Comparison of ENCODE assay signal across 8 cellular contexts in the genomic region with DNA sequence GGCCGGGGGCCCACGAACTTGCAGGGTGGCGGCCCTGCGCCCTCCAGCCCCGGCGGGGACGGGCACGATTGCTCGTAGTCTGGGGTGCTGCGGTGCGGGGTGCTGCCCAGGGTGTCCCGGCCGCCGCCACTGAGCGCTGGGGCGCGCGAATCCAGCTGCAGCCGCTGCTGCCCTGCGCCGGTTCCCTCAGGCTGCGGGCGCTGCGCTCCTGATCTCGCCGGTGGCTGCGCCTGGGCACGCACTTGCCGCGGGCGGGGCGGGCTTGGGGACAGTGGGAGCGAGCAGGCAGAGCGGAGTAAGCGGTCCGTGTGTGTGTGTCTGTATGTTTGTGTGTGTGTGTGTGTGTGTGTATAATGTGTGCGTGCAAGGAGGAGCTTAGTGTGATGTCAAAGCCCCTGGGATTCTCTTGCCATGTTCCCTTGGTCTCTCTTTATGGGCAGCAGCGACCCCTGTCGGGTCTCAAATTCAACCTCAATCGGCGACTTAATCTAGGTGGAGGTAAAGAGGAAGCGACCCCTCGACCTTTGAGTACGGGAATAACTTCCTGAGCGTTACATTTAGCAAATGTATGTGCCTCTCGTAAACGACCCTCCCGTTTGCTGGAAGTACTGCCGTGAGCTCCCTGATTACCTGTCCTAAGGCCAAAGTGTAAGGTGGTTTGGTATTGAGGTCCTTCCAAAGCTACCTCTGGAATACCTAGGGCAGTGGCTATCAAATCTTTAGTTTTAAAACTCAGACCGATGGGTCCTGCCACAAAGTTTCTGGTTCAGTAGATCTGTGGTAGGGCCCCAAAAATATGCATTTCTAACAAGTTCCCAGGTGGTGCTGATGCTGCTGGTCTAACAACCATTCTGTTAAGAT. TPM values are rescaled to one million over a fixed set of nuclear protein-coding genes. Genes with fewer than 3 reads are reported as not detected.
DNase-seq lines count a peak whose midpoint lies in the region; FAIRE-seq and TF ChIP-seq lines count a peak whose summit lies in the region.

A gene (minus strand): TSS at position 324 of the 861 bp plus-strand sequence.

- TF ChIP-seq POLR2A in breast epithelium (IDR thresholded peaks at IDR 0.05): no peak

- peak within 1 kb of the TSS; percentile 66 to 79 for H3K27ac ChIP-seq in breast epithelium

- no peaks in the 10 kb centered on the region for H3K4me1 ChIP-seq in breast epithelium
- peaks cover 9% of the 10 kb centered on the region for H3K4me1 ChIP-seq in iPS-15b (ENCODE audit: control insufficient read depth, insufficient read depth, low read length)

- peak in 2 of 3 donors; percentile 74 to 79 for TF ChIP-seq CTCF in breast epithelium (IDR thresholded peaks at IDR 0.05)

- intact Hi-C loops in breast epithelium (cut with DNase I; ENCODE audit: low total_unique reads): loop anchor here (10.0 kb wide), 1 partner anchor 499 kb away; no protein-coding TSS in a partner anchor

- H3K9ac ChIP-seq in iPS-15b (ENCODE audit: low read depth, low read length): peak within 1 kb of the TSS; percentile 75

- H3K36me3 ChIP-seq in H7 (replicated peaks; ENCODE audit: control insufficient read depth, insufficient read depth, low read length) (no peaks in the 10 kb centered on the region), MG63 (no peaks in the 10 kb centered on the region; the same call in 1 of the 2 replicates), breast epithelium (no peaks in the 10 kb centered on the region), iPS-15b (ENCODE audit: control insufficient read depth, insufficient read depth, low read length) (no peaks in the 10 kb centered on the region)

- no peaks in the 10 kb centered on the region for H3K9me3 ChIP-seq in MG63
- no peaks in the 10 kb centered on the region for H3K9me3 ChIP-seq in breast epithelium
- no peaks in the 10 kb centered on the region for H3K9me3 ChIP-seq in iPS-15b (ENCODE audit: control insufficient read depth, insufficient read depth, low read length)

- H3K27me3 ChIP-seq in H7 (ENCODE audit: control insufficient read depth, insufficient read depth, low read length): peaks cover 31% of the 10 kb centered on the region
- no peaks in the 10 kb centered on the region for H3K27me3 ChIP-seq in MG63
- H3K27me3 ChIP-seq in breast epithelium: no peaks in the 10 kb centered on the region
- peaks cover 25% of the 10 kb centered on the region for H3K27me3 ChIP-seq in iPS-15b (ENCODE audit: control insufficient read depth, insufficient read depth, low read length)

- peak; percentile 47 for FAIRE-seq in G401.6 (lab: Jason Lieb, UNC)

- DNase-seq in H7 (peak; percentile 81), MG63 (peak; percentile 72), SIG-M5 treated with dmso at 0.1 percent for 504 hours (lab: John Stamatoyannopoulos, UW; ENCODE audit: unreplicated experiment) (peak; percentile 53), breast epithelium (ENCODE audit: low spot score in 2 of 2) (peak; percentile 62 to 70), retina (peak; percentile 95)
- no peak for DNase-seq in effector CD8-positive, alpha-beta T cell (lab: John Stamatoyannopoulos, UW)

- peak within 1 kb of the TSS; percentile 79 for H3K4me3 ChIP-seq in H7 (ENCODE audit: insufficient read depth, low read depth, low read length)
- H3K4me3 ChIP-seq in MG63: peak within 1 kb of the TSS; percentile 75
- peak within 1 kb of the TSS; percentile 68 to 95 (median 79) for H3K4me3 ChIP-seq in breast epithelium
- H3K4me3 ChIP-seq in iPS-15b (ENCODE audit: low read depth, low read length): peak within 1 kb of the TSS; percentile 92

RNA-seq across cellular contexts. Expression of the gene that starts here (rescaled TPM):
- total RNA-seq in H7 (2014; rRNA removed; shearing (Covaris generic)): 1.1 and 1.4 TPM in 2 replicates
- 7.4 and 9.1 TPM in 2 replicates for total RNA-seq in MG63 (2014; rRNA removed; shearing (Covaris generic); ENCODE audit: low replicate concordance)
- total RNA-seq in breast epithelium: 10 to 100 TPM in 2 of 3 donors, 1 to 10 TPM in 1; 5.6 to 19.7 (median 14.8) TPM
